ENCODE assay signal across 22 cellular contexts in the genomic region with DNA sequence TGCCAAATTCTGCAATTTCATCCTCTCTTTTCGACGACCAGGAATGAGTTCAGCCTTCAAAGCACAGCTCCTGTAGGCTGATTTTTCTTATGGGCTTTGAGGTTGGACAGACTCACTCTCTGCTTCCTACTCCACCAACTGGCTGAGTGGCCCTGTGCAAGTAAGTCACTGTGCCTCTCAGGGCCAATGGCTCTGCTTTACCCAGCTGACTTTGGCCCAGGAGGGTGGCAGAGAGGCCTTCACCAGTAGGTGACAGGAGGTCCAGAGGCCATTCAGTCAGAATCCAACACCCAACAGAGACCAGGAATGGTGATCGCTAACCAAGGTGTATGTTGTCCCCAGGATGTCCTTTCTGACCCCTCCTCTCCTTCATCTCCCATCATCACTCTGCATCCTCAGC. TPM values are rescaled to one million over a fixed set of nuclear protein-coding genes. Genes with fewer than 3 reads are reported as not detected.
A peak's percentile ranks its signal among the peaks of the same experiment; 100 is the strongest.
DNase-seq lines count a peak whose midpoint lies in the region; TF ChIP-seq lines count a peak whose summit lies in the region.
"Had no signal": no experiment of that assay in that cellular context is flagged by ENCODE, and none has a peak within 500 bp of the region (broad histone marks: within the 10 kb centered on the region; RNA-seq: fewer than 3 reads in every experiment).

No MANE protein-coding gene starts in this region.

- 93 to 100% methylated on average over 2 to 3 of the region's 3 CpGs for WGBS in endodermal cell (ENCODE audit: insufficient coverage in 1 of 2, insufficient read length in 1 of 2), 2 experiments

- H3K4me1 ChIP-seq in right atrium auricular region, result peaks cover 0 to 8% of the 10 kb centered on the region in 2 donors
- no peaks in the 10 kb centered on the region for H3K4me1 ChIP-seq in left ventricle myocardium inferior
- peaks cover 16% of the 10 kb centered on the region for H3K4me1 ChIP-seq in endodermal cell (ENCODE audit: control insufficient read depth, insufficient read depth, low read length)
- no peaks in the 10 kb centered on the region for H3K4me1 ChIP-seq in vagina
- H3K4me1 ChIP-seq: BE2C, HAP-1 had no signal

- TF ChIP-seq POLR2A in vagina (IDR thresholded peaks at IDR 0.05), result no peak

- H3K4me3 Mint-ChIP-seq in endodermal cell, result no peak overlapping the region
- no peak overlapping the region for H3K4me3 Mint-ChIP-seq in neural crest cell
- H3K4me3 Mint-ChIP-seq: CD14-positive monocyte; CD4-positive, alpha-beta T cell; CD8-positive, alpha-beta memory T cell; GM23338; HFFc6 had no signal

- H3K36me3 ChIP-seq in right atrium auricular region (no peaks in the 10 kb centered on the region), left ventricle myocardium inferior (no peaks in the 10 kb centered on the region), endodermal cell (ENCODE audit: control insufficient read depth, insufficient read depth, low read length) (no peaks in the 10 kb centered on the region), vagina (no peaks in the 10 kb centered on the region)
- H3K36me3 ChIP-seq: BE2C; BLaER1 treated with 17β-estradiol and CSF1 and Interleukin-3, amounts not matched to agents 10 nM and 100 nM; HAP-1 had no signal

- no peak overlapping the region for H3K4me3 ChIP-seq in right atrium auricular region
- no peak overlapping the region for H3K4me3 ChIP-seq in left ventricle myocardium inferior
- H3K4me3 ChIP-seq in endodermal cell (ENCODE audit: low read length), result no peak overlapping the region
- no peak overlapping the region for H3K4me3 ChIP-seq in vagina
- H3K4me3 ChIP-seq: A549; BLaER1 treated with 17β-estradiol and CSF1 and Interleukin-3, amounts not matched to agents 10 nM and 100 nM; GM23338; HAP-1 had no signal

- intact Hi-C loops in left ventricle myocardium inferior (cut with micrococcal nuclease) (no loop called here), vagina (cut with DNase I) (no loop called here)

- H3K27ac ChIP-seq in right atrium auricular region (no peak overlapping the region), left ventricle myocardium inferior (replicated peaks) (no peak overlapping the region), endodermal cell (ENCODE audit: low read depth, low read length) (no peak overlapping the region), vagina (no peak overlapping the region)
- H3K27ac ChIP-seq: A549; BLaER1 treated with 17β-estradiol and CSF1 and Interleukin-3, amounts not matched to agents 10 nM and 100 nM had no signal

- peaks cover 6% of the 10 kb centered on the region for H3K9me3 Mint-ChIP-seq in endodermal cell
- H3K9me3 Mint-ChIP-seq in neural crest cell, result no peaks in the 10 kb centered on the region
- H3K9me3 Mint-ChIP-seq: CD4-positive, alpha-beta T cell; GM23338; HFFc6 had no signal

- TF ChIP-seq CTCF in right atrium auricular region (IDR thresholded peaks at IDR 0.05), result no peak
- no peak for TF ChIP-seq CTCF in left ventricle myocardium inferior (IDR thresholded peaks at IDR 0.05; ENCODE audit: borderline replicate concordance)
- no peak for TF ChIP-seq CTCF in endodermal cell (conservative IDR thresholded peaks at IDR 0.05)
- no peak for TF ChIP-seq CTCF in neural crest cell (conservative IDR thresholded peaks at IDR 0.05)
- TF ChIP-seq CTCF in vagina (IDR thresholded peaks at IDR 0.05), result no peak

- no peaks in the 10 kb centered on the region for H3K9me3 ChIP-seq in right atrium auricular region
- H3K9me3 ChIP-seq in left ventricle myocardium inferior (replicated peaks), result peaks cover 3% of the 10 kb centered on the region
- no peaks in the 10 kb centered on the region for H3K9me3 ChIP-seq in endodermal cell (ENCODE audit: control insufficient read depth, low read length)
- no peaks in the 10 kb centered on the region for H3K9me3 ChIP-seq in vagina
- H3K9me3 ChIP-seq: A549; BE2C; BLaER1 treated with 17β-estradiol and CSF1 and Interleukin-3, amounts not matched to agents 10 nM and 100 nM; HAP-1 had no signal

- peaks cover 31% of the 10 kb centered on the region for H3K4me1 Mint-ChIP-seq in endodermal cell
- H3K4me1 Mint-ChIP-seq in neural crest cell, result peaks cover 11% of the 10 kb centered on the region
- H3K4me1 Mint-ChIP-seq: CD14-positive monocyte; CD8-positive, alpha-beta memory T cell had no signal

- H3K27ac Mint-ChIP-seq in endodermal cell (no peak overlapping the region), neural crest cell (ENCODE audit: unreplicated experiment) (peak overlapping the region; percentile 83)
- H3K27ac Mint-ChIP-seq: CD4-positive, alpha-beta T cell; CD8-positive, alpha-beta memory T cell; GM23338; HFFc6 had no signal

- H3K9ac ChIP-seq in endodermal cell (ENCODE audit: extremely low read depth, low read length, poor library complexity, severe bottlenecking), result no peak overlapping the region
- H3K9ac ChIP-seq: BLaER1 treated with 17β-estradiol and CSF1 and Interleukin-3, amounts not matched to agents 10 nM and 100 nM had no signal

- no peaks in the 10 kb centered on the region for H3K36me3 Mint-ChIP-seq in endodermal cell (ENCODE audit: low read depth)
- no peaks in the 10 kb centered on the region for H3K36me3 Mint-ChIP-seq in neural crest cell (ENCODE audit: low read depth)
- H3K36me3 Mint-ChIP-seq: CD14-positive monocyte; CD8-positive, alpha-beta memory T cell had no signal

- H3K27me3 ChIP-seq in right atrium auricular region (no peaks in the 10 kb centered on the region), left ventricle myocardium inferior (ENCODE audit: low read depth) (peaks cover 23% of the 10 kb centered on the region), endodermal cell (ENCODE audit: control insufficient read depth, insufficient read depth, low read length, poor library complexity, severe bottlenecking) (no peaks in the 10 kb centered on the region), vagina (no peaks in the 10 kb centered on the region)
- H3K27me3 ChIP-seq: BE2C; BLaER1 treated with 17β-estradiol and CSF1 and Interleukin-3, amounts not matched to agents 10 nM and 100 nM had no signal

- DNase-seq in right atrium auricular region (ENCODE audit: low spot score) (peak; percentile 43), left ventricle myocardium inferior (no peak), endodermal cell (peak; percentile 32), neural crest cell (ENCODE audit: low read depth, low spot score) (no peak), vagina (ENCODE audit: extremely low spot score in 2 of 2) (peak; percentile 77 to 84), H4 (ENCODE audit: low spot score) (no peak), putamen (ENCODE audit: low spot score) (no peak)
- DNase-seq: 8988T; ACHN; AML-193; BE2C; CD4-positive, alpha-beta T cell; CD8-positive, alpha-beta memory T cell; DMS53; DMS79 treated with DMSO at 0.1 percent for 48 hours; GF-D8; HFFc6 had no signal

- H3K27me3 Mint-ChIP-seq in endodermal cell (ENCODE audit: insufficient read depth) (peaks cover 48% of the 10 kb centered on the region), neural crest cell (ENCODE audit: low read depth) (no peaks in the 10 kb centered on the region)

RNA-seq across cellular contexts. Expression of a gene that starts 49.5 kb away (rescaled TPM):
- 10 to 100 TPM; 13.7 to 32.0 TPM for total RNA-seq in right atrium auricular region
- total RNA-seq in left ventricle myocardium inferior, result 21.6 TPM
- 10 to 100 TPM; 47.7 to 59.9 TPM for total RNA-seq in endodermal cell
- polyA plus RNA-seq in endodermal cell (2013, experiment 1 of 2), result 22.3 TPM
- 20.0 TPM for polyA plus RNA-seq in endodermal cell (2013, experiment 2 of 2)
- total RNA-seq in neural crest cell, result 32.9 and 37.3 TPM in 2 replicates
- 13.3 TPM for total RNA-seq in vagina
- total RNA-seq in H4 (2014; rRNA removed; shearing (Covaris generic)), result 19.5 and 29.5 TPM in 2 replicates

Comparison
In these comparisons a context has a peak if more than half of its experiments do, and no peak if none do; other contexts are left out.
1. DNase-seq: peak in right atrium auricular region (single experiment), endodermal cell (single experiment) and vagina (2 of 2); none in left ventricle myocardium inferior (single experiment), neural crest cell (single experiment), H4 (single experiment) and putamen (single experiment).